In the genomic region with DNA sequence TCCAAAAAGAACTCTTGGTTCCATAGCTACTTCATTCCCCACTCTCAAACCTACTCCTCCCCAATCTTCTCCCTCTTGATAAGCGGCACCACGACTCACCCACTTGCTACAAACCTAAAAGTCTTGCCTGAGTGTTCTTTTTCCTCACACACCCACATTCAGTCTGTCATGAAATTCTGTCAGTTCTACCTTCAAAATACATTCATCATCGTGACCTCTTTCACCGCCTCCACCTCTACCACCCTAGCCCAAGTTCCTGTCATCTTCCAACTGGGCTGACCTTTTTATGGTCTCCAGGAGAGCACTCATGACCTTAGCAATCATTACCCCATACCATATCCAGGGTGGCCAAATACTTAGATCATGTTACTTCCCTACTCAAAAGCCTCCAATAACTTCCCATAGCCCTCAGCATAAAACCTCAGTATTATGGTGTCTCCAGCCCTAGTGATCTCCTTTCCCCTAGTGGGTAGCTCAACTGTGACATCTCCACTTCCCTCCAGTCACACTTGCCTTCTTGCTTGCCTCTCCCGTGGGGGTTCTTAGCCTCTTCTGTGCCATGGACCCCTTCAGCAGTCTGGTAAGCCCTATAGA, we compare ENCODE assay signal across 18 cellular contexts.
DNase-seq lines count a peak whose midpoint lies in the region; ATAC-seq and TF ChIP-seq lines count a peak whose summit lies in the region.
"Had no signal": no experiment of that assay in that cellular context is flagged by ENCODE, and none has a peak within 500 bp of the region (broad histone marks: within the 10 kb centered on the region; RNA-seq: fewer than 3 reads in every experiment).

No MANE protein-coding gene starts in this region.

- peaks cover 11% of the 10 kb centered on the region for H3K4me1 Mint-ChIP-seq in activated CD8-positive, alpha-beta T cell treated with anti-CD3 and anti-CD28 coated beads for 36 hours (ENCODE audit: low read depth)
- H3K4me1 Mint-ChIP-seq in activated CD8-positive, alpha-beta T cell treated with anti-CD3 and anti-CD28 coated beads, Interleukin-2, amount 10 ng/mL, durations not matched to agents 7 days and 5 days (ENCODE audit: low read depth), result peaks cover 13% of the 10 kb centered on the region

- peak; percentile 72 for ATAC-seq in activated CD8-positive, alpha-beta T cell treated with anti-CD3 and anti-CD28 coated beads for 36 hours
- no peak for ATAC-seq in activated CD8-positive, alpha-beta T cell treated with anti-CD3 and anti-CD28 coated beads, Interleukin-2, amount 10 ng/mL, durations not matched to agents 7 days and 5 days
- ATAC-seq in lower lobe of right lung, result peak; percentile 29 to 64
- ATAC-seq in HG03135 (IDR thresholded peaks at IDR 0.05; ENCODE audit: unreplicated experiment), result no peak

- no peak overlapping the region for H3K4me2 ChIP-seq in GM23248 (ENCODE audit: unreplicated experiment)

- H4K20me1 ChIP-seq in GM23248 (ENCODE audit: insufficient read depth), result no peaks in the 10 kb centered on the region

- TF ChIP-seq POLR2A in lower leg skin (IDR thresholded peaks at IDR 0.05), result no peak

- no peak for TF ChIP-seq CTCF in activated CD8-positive, alpha-beta T cell treated with anti-CD3 and anti-CD28 coated beads for 36 hours (IDR thresholded peaks at IDR 0.05)
- TF ChIP-seq CTCF in lower lobe of right lung (IDR thresholded peaks at IDR 0.05) (no peak), lower leg skin (IDR thresholded peaks at IDR 0.05) (no peak)

- POLR2A ChIA-PET in activated CD8-positive, alpha-beta T cell treated with anti-CD3 and anti-CD28 coated beads for 36 hours (lab: Charles Lee), result no interaction called here
- POLR2A ChIA-PET in activated CD8-positive, alpha-beta T cell treated with anti-CD3 and anti-CD28 coated beads, Interleukin-2, amount 10 ng/mL, durations not matched to agents 7 days and 5 days (lab: Charles Lee), result no interaction called here

- in situ Hi-C loops in GM23248 (cut with MboI), result no loop called here

- H3K27me3 ChIP-seq in lower lobe of right lung (ENCODE audit: low read depth) (no peaks in the 10 kb centered on the region), GM23248 (replicated peaks; ENCODE audit: insufficient read depth) (no peaks in the 10 kb centered on the region)

- no peak overlapping the region for H3K4me3 Mint-ChIP-seq in activated CD8-positive, alpha-beta T cell treated with anti-CD3 and anti-CD28 coated beads for 36 hours
- no peak overlapping the region for H3K4me3 Mint-ChIP-seq in activated CD8-positive, alpha-beta T cell treated with anti-CD3 and anti-CD28 coated beads, Interleukin-2, amount 10 ng/mL, durations not matched to agents 7 days and 5 days
- H3K4me3 Mint-ChIP-seq: IgD-negative memory B cell had no signal

- no peaks in the 10 kb centered on the region for H3K36me3 ChIP-seq in lower lobe of right lung
- no peaks in the 10 kb centered on the region for H3K36me3 ChIP-seq in GM23248 (ENCODE audit: low read depth)

- 92 to 93% methylated on average over 5 of the region's 5 CpGs for WGBS in GM23248 (ENCODE audit: low coverage in 1 of 2, low lambda C conversion rate in 2 of 2, missing lambda C conversion rate in 2 of 2), 2 experiments
- WGBS in lower leg skin, 2 donors, result 93 to 94% methylated on average over 5 of the region's 5 CpGs

- H3K9me3 Mint-ChIP-seq in activated CD8-positive, alpha-beta T cell treated with anti-CD3 and anti-CD28 coated beads for 36 hours, result peaks cover 6% of the 10 kb centered on the region
- peaks cover 5% of the 10 kb centered on the region for H3K9me3 Mint-ChIP-seq in activated CD8-positive, alpha-beta T cell treated with anti-CD3 and anti-CD28 coated beads, Interleukin-2, amount 10 ng/mL, durations not matched to agents 7 days and 5 days (ENCODE audit: insufficient read depth)

- H3K9ac ChIP-seq in GM23248, result no peak overlapping the region

- H3K9me2 ChIP-seq in GM23248 (ENCODE audit: insufficient read depth), result no peaks in the 10 kb centered on the region

- no peak overlapping the region for H2AFZ ChIP-seq in GM23248

- H3K27me3 Mint-ChIP-seq in activated CD8-positive, alpha-beta T cell treated with anti-CD3 and anti-CD28 coated beads for 36 hours, result peaks cover 2% of the 10 kb centered on the region
- no peaks in the 10 kb centered on the region for H3K27me3 Mint-ChIP-seq in activated CD8-positive, alpha-beta T cell treated with anti-CD3 and anti-CD28 coated beads, Interleukin-2, amount 10 ng/mL, durations not matched to agents 7 days and 5 days (ENCODE audit: low read depth)

- peak overlapping the region; percentile 2 for H3K27ac Mint-ChIP-seq in activated CD8-positive, alpha-beta T cell treated with anti-CD3 and anti-CD28 coated beads for 36 hours
- H3K27ac Mint-ChIP-seq in activated CD8-positive, alpha-beta T cell treated with anti-CD3 and anti-CD28 coated beads, Interleukin-2, amount 10 ng/mL, durations not matched to agents 7 days and 5 days, result no peak overlapping the region
- H3K27ac Mint-ChIP-seq: IgD-negative memory B cell had no signal

- no peaks in the 10 kb centered on the region for H3K79me2 ChIP-seq in GM23248 (ENCODE audit: insufficient read depth)

- H3K4me1 ChIP-seq in lower lobe of right lung, result no peaks in the 10 kb centered on the region
- H3K4me1 ChIP-seq in GM23248 (ENCODE audit: insufficient read depth), result 0 out of 2 replicates have a peak, but pooled peaks cover 5% of the 10 kb centered on the region

- H3K27ac ChIP-seq in lower lobe of right lung (no peak overlapping the region), GM23248 (no peak overlapping the region)
- H3K27ac ChIP-seq: C4-2B had no signal

- H3F3A ChIP-seq in GM23248 (ENCODE audit: insufficient read depth), result no peaks in the 10 kb centered on the region

- H3K4me3 ChIP-seq in lower lobe of right lung (no peak overlapping the region), GM23248 (no peak overlapping the region), lower leg skin (ENCODE audit: low read depth, poor library complexity, severe bottlenecking) (no peak overlapping the region)

- intact Hi-C loops in activated CD8-positive, alpha-beta T cell treated with anti-CD3 and anti-CD28 coated beads for 36 hours (cut with micrococcal nuclease), result no loop called here
- intact Hi-C loops in lower lobe of right lung (cut with DNase I), result no loop called here
- intact Hi-C loops in lower leg skin (cut with DNase I; ENCODE audit: low total_unique reads), result no loop called here

- CTCF ChIA-PET in activated CD8-positive, alpha-beta T cell treated with anti-CD3 and anti-CD28 coated beads for 36 hours (lab: Charles Lee), result no interaction called here
- CTCF ChIA-PET in activated CD8-positive, alpha-beta T cell treated with anti-CD3 and anti-CD28 coated beads, Interleukin-2, amount 10 ng/mL, durations not matched to agents 7 days and 5 days (lab: Charles Lee), result no interaction called here

- DNase-seq in activated CD8-positive, alpha-beta T cell treated with anti-CD3 and anti-CD28 coated beads for 36 hours, result peak; percentile 21
- no peak for DNase-seq in activated CD8-positive, alpha-beta T cell treated with anti-CD3 and anti-CD28 coated beads, Interleukin-2, amount 10 ng/mL, durations not matched to agents 7 days and 5 days
- peak; percentile 33 for DNase-seq in CD1c-positive myeloid dendritic cell (ENCODE audit: extremely low spot score)
- DNase-seq in NCI-H226, result peak; percentile 42
- DNase-seq in lower lobe of right lung, result no peak
- no peak for DNase-seq in GM23248
- DNase-seq in lower leg skin (ENCODE audit: low spot score in 2 of 2), result no peak
- DNase-seq: GOT3, HCEC 1CT, MV-4-11, NCI-H1105 treated with DMSO at 0.1 percent for 48 hours, NCI-H2081, NCI-H2171, NCI-H526, OCI-M1 had no signal

- H3K9me3 ChIP-seq in lower lobe of right lung, result no peaks in the 10 kb centered on the region
- H3K9me3 ChIP-seq in GM23248 (ENCODE audit: low read depth), result no peaks in the 10 kb centered on the region

- H3K36me3 Mint-ChIP-seq in activated CD8-positive, alpha-beta T cell treated with anti-CD3 and anti-CD28 coated beads for 36 hours (ENCODE audit: low read depth), result no peaks in the 10 kb centered on the region
- no peaks in the 10 kb centered on the region for H3K36me3 Mint-ChIP-seq in activated CD8-positive, alpha-beta T cell treated with anti-CD3 and anti-CD28 coated beads, Interleukin-2, amount 10 ng/mL, durations not matched to agents 7 days and 5 days (ENCODE audit: low read depth)
- H3K36me3 Mint-ChIP-seq: IgD-negative memory B cell had no signal

Comparison
In these comparisons a context has a peak if more than half of its experiments do, and no peak if none do; other contexts are left out.
1. ATAC-seq: peak in activated CD8-positive, alpha-beta T cell treated with anti-CD3 and anti-CD28 coated beads for 36 hours (single experiment) and lower lobe of right lung (2 of 2); none in activated CD8-positive, alpha-beta T cell treated with anti-CD3 and anti-CD28 coated beads, Interleukin-2, amount 10 ng/mL, durations not matched to agents 7 days and 5 days (single experiment) and HG03135 (single experiment).
2. DNase-seq: peak in activated CD8-positive, alpha-beta T cell treated with anti-CD3 and anti-CD28 coated beads for 36 hours (single experiment), CD1c-positive myeloid dendritic cell (single experiment) and NCI-H226 (single experiment); none in activated CD8-positive, alpha-beta T cell treated with anti-CD3 and anti-CD28 coated beads, Interleukin-2, amount 10 ng/mL, durations not matched to agents 7 days and 5 days (single experiment), lower lobe of right lung (single experiment), GM23248 (single experiment) and lower leg skin (0 of 2).